In the genomic region with DNA sequence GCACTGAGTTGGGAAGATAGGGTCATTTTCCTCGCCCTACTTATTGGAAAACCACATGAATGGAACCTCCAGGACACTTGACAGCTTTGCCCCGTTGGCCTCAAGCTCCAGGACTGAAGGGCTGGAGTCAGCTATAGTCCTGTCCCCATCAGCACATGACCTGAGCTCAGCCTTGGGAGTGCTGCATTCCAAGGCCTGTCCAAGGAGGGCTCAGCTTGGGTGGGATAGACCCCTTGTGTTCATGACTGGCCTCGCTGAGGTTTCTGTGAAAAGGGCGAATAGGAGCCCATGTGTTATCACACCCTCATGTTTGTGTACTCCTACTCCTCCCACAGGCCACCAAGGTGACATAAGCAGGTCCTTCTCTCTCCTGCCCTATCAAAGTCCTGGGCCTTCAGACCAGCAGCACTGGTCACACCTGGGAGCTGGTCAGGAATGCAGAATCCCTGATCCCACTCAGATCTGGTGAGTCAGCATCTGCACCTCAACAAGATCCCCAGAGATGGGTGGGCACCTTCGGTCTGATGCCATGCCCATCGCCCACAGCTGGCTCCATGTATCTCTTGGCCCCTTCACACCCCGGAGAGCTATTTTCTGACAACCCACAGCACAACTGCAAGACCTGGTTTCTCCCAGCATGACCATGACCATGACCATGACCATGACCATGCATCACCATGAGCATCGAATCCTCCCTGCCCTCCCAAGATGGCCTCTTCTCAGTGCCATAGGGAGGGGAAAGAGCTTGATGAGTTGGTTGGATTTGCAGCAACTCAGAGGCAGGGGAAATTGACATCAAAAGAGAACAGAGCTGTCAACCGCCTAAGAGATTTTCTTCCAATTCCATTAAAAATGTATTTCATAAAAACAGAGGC, we compare ENCODE assay signal across 19 cellular contexts.
"Had no signal": no experiment of that assay in that cellular context is flagged by ENCODE, and none has a peak within 500 bp of the region (broad histone marks: within the 10 kb centered on the region; RNA-seq: fewer than 3 reads in every experiment).

No MANE protein-coding gene starts in this region.

- H3K9me3 Mint-ChIP-seq: effector memory CD8-positive, alpha-beta T cell; stimulated activated naive CD8-positive, alpha-beta T cell treated with anti-CD3 and anti-CD28 coated beads, Interleukin-15, amount 100 ng/mL, for 72 hours had no signal

- H3K36me3 Mint-ChIP-seq: naive B cell; stimulated activated naive B cell treated with anti-CD40 and anti-IgM and Interleukin-4, amounts not matched to agents 10 μg/mL and 1 μg/mL and 100 μg/mL, for 72 hours had no signal

- DNase-seq: effector memory CD8-positive, alpha-beta T cell; foreskin keratinocyte; left colon; left ventricle myocardium superior; mesenchymal stem cell; naive B cell; psoas muscle; retina; spleen; stimulated activated CD4-positive, alpha-beta T cell treated with anti-CD3 and anti-CD28 coated beads, Interleukin-2, amount 100 ng/mL, for 24 hours; stimulated activated CD4-positive, alpha-beta T cell treated with anti-CD3 and anti-CD28 coated beads, Interleukin-4, amount 100 ng/mL, for 4 hours; stimulated activated naive B cell treated with anti-CD40 and anti-IgM and Interleukin-4, amounts not matched to agents 10 μg/mL and 1 μg/mL and 100 μg/mL, for 72 hours; stimulated activated naive CD8-positive, alpha-beta T cell treated with anti-CD3 and anti-CD28 coated beads, Interleukin-15, amount 100 ng/mL, for 72 hours; testis had no signal

- H3K36me3 ChIP-seq: spleen, tibial nerve had no signal

- H3K27ac ChIP-seq: foreskin keratinocyte, hepatocyte, psoas muscle, spleen, testis, tibial nerve had no signal

- H3K4me3 ChIP-seq: hepatocyte, lung, psoas muscle, spleen, testis, tibial nerve had no signal

- H3K9me3 ChIP-seq: testis had no signal

- ATAC-seq: effector memory CD8-positive, alpha-beta T cell; foreskin keratinocyte; left colon; left ventricle myocardium superior; psoas muscle; sciatic nerve; stimulated activated naive B cell treated with anti-CD40 and anti-IgM and Interleukin-4, amounts not matched to agents 10 μg/mL and 1 μg/mL and 100 μg/mL, for 72 hours; stimulated activated naive CD8-positive, alpha-beta T cell treated with anti-CD3 and anti-CD28 coated beads, Interleukin-15, amount 100 ng/mL, for 72 hours had no signal

- H3K4me1 ChIP-seq: foreskin keratinocyte, psoas muscle, spleen, testis, tibial nerve had no signal

- H3K27ac Mint-ChIP-seq: effector memory CD8-positive, alpha-beta T cell; naive B cell; nephron; stimulated activated naive B cell treated with anti-CD40 and anti-IgM and Interleukin-4, amounts not matched to agents 10 μg/mL and 1 μg/mL and 100 μg/mL, for 72 hours; stimulated activated naive CD8-positive, alpha-beta T cell treated with anti-CD3 and anti-CD28 coated beads, Interleukin-15, amount 100 ng/mL, for 72 hours had no signal

- H3K4me3 Mint-ChIP-seq: effector memory CD8-positive, alpha-beta T cell; naive B cell; nephron; stimulated activated naive B cell treated with anti-CD40 and anti-IgM and Interleukin-4, amounts not matched to agents 10 μg/mL and 1 μg/mL and 100 μg/mL, for 72 hours; stimulated activated naive CD8-positive, alpha-beta T cell treated with anti-CD3 and anti-CD28 coated beads, Interleukin-15, amount 100 ng/mL, for 72 hours had no signal

- H3K4me1 Mint-ChIP-seq: naive B cell; nephron; stimulated activated naive B cell treated with anti-CD40 and anti-IgM and Interleukin-4, amounts not matched to agents 10 μg/mL and 1 μg/mL and 100 μg/mL, for 72 hours; stimulated activated naive CD8-positive, alpha-beta T cell treated with anti-CD3 and anti-CD28 coated beads, Interleukin-15, amount 100 ng/mL, for 72 hours had no signal
